In the genomic region with DNA sequence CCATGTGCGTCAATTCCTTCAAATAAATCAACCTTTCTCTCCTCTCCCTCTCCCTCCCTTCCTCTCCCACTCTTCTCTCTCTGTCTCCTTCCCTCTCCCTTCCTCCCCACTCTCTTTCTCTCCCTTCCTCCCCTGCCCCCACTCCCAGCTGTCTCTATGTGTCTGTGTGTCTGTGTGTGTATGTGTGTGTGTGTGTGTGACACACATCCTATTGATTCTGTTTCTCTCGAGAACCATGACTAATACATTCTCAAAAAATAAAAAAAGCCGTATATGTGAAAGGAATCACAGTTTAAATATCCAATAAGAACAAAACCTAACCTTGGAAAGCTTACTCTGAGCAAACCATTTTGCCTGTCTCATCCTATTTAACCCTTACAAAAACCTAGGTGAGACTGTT, we compare ENCODE assay signal across 1 cellular context.
TF ChIP-seq lines count a peak whose summit lies in the region.

No MANE protein-coding gene starts in this region.

TF ChIP-seq in HEK293, 187 proteins besides CTCF, POLR2A, EP300 and RAD21:
- TF ChIP-seq, protein P1, sequence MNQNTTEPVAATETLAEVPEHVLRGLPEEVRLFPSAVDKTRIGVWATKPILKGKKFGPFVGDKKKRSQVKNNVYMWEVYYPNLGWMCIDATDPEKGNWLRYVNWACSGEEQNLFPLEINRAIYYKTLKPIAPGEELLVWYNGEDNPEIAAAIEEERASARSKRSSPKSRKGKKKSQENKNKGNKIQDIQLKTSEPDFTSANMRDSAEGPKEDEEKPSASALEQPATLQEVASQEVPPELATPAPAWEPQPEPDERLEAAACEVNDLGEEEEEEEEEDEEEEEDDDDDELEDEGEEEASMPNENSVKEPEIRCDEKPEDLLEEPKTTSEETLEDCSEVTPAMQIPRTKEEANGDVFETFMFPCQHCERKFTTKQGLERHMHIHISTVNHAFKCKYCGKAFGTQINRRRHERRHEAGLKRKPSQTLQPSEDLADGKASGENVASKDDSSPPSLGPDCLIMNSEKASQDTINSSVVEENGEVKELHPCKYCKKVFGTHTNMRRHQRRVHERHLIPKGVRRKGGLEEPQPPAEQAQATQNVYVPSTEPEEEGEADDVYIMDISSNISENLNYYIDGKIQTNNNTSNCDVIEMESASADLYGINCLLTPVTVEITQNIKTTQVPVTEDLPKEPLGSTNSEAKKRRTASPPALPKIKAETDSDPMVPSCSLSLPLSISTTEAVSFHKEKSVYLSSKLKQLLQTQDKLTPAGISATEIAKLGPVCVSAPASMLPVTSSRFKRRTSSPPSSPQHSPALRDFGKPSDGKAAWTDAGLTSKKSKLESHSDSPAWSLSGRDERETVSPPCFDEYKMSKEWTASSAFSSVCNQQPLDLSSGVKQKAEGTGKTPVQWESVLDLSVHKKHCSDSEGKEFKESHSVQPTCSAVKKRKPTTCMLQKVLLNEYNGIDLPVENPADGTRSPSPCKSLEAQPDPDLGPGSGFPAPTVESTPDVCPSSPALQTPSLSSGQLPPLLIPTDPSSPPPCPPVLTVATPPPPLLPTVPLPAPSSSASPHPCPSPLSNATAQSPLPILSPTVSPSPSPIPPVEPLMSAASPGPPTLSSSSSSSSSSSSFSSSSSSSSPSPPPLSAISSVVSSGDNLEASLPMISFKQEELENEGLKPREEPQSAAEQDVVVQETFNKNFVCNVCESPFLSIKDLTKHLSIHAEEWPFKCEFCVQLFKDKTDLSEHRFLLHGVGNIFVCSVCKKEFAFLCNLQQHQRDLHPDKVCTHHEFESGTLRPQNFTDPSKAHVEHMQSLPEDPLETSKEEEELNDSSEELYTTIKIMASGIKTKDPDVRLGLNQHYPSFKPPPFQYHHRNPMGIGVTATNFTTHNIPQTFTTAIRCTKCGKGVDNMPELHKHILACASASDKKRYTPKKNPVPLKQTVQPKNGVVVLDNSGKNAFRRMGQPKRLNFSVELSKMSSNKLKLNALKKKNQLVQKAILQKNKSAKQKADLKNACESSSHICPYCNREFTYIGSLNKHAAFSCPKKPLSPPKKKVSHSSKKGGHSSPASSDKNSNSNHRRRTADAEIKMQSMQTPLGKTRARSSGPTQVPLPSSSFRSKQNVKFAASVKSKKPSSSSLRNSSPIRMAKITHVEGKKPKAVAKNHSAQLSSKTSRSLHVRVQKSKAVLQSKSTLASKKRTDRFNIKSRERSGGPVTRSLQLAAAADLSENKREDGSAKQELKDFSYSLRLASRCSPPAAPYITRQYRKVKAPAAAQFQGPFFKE (tag by site-specific recombination; IDR thresholded peaks at IDR 0.05; ENCODE audit: borderline replicate concordance), result no peak
- no peak for TF ChIP-seq ZNF416 (tag by site-specific recombination; IDR thresholded peaks at IDR 0.05)
- TF ChIP-seq ZNF398 (tag by site-specific recombination; IDR thresholded peaks at IDR 0.05), result 0 out of 2 replicates have a peak, but pooled peaks have one; percentile 11
